Comparison of ENCODE assay signal across 23 cellular contexts in genomic region chr7:152649220-152649619, GRCh38. TPM values are rescaled to one million over a fixed set of nuclear protein-coding genes. Genes with fewer than 3 reads are reported as not detected.
DNase-seq lines count a peak whose midpoint lies in the region; ATAC-seq, FAIRE-seq and TF ChIP-seq lines count a peak whose summit lies in the region.
"Had no signal": no experiment of that assay in that cellular context is flagged by ENCODE, and none has a peak within 500 bp of the region (broad histone marks: within the 10 kb centered on the region; RNA-seq: fewer than 3 reads in every experiment).

No MANE protein-coding gene starts in this region.

- intact Hi-C loops in MCF 10A (cut with micrococcal nuclease) (no loop called here), mammary epithelial cell (cut with micrococcal nuclease) (no loop called here), K562 (cut with micrococcal nuclease) (no loop called here)

- H3K4me1 Mint-ChIP-seq in MCF 10A (ENCODE audit: insufficient read depth, unreplicated experiment): no peaks in the 10 kb centered on the region
- H3K4me1 Mint-ChIP-seq in progenitor cell of endocrine pancreas (ENCODE audit: low read depth): no peaks in the 10 kb centered on the region
- H3K4me1 Mint-ChIP-seq: CD4-positive, alpha-beta memory T cell; CD8-positive, alpha-beta memory T cell had no signal

- no peak overlapping the region for H3K4me3 ChIP-seq in mammary epithelial cell (replicated peaks in 1 of 3; ENCODE audit: insufficient read depth in 1 of 3, low read depth in 2 of 3, low read length in 3 of 3)
- no peak overlapping the region for H3K4me3 ChIP-seq in A549
- H3K4me3 ChIP-seq in K562: no peak overlapping the region
- H3K4me3 ChIP-seq: BLaER1 had no signal

- no peak overlapping the region for H2AFZ ChIP-seq in mammary epithelial cell (ENCODE audit: low read depth, low read length)
- H2AFZ ChIP-seq in K562 (ENCODE audit: low read depth, low read length): no peak overlapping the region

- DNase-seq in MCF 10A (ENCODE audit: unreplicated experiment) (no peak), mammary epithelial cell (no peak), A549 (ENCODE audit: low read depth in 1 of 2, low spot score in 1 of 2) (no peak), K562 (ENCODE audit: extremely low read depth in 1 of 4, low spot score in 3 of 4) (no peak), progenitor cell of endocrine pancreas (ENCODE audit: low spot score, unreplicated experiment) (no peak), HEK293T (ENCODE audit: extremely low spot score) (no peak), COLO829 (ENCODE audit: low spot score) (no peak)
- DNase-seq: ACHN; BE2C; C1 segment of cervical spinal cord; Caco-2; Calu3; CD4-positive, alpha-beta memory T cell; CD4-positive, CD25-positive, alpha-beta regulatory T cell; CD8-positive, alpha-beta memory T cell; DMS79 treated with DMSO at 0.1 percent for 48 hours; GF-D8 had no signal

- H3K36me3 ChIP-seq in mammary epithelial cell (ENCODE audit: insufficient read depth, low read length): peaks cover 9% of the 10 kb centered on the region
- peaks cover 77% of the 10 kb centered on the region for H3K36me3 ChIP-seq in K562 (ENCODE audit: control insufficient read depth, insufficient read depth, low read length)

- BruUV-seq in MCF 10A (replicated peaks; lab: Mats Ljungman, UMichigan) (no TSS peak), mammary epithelial cell (replicated peaks; lab: Mats Ljungman, UMichigan) (no TSS peak), K562 (replicated peaks; lab: Mats Ljungman, UMichigan) (no TSS peak)

- H3K9ac ChIP-seq in mammary epithelial cell (ENCODE audit: insufficient read depth, low read length): no peak overlapping the region
- H3K9ac ChIP-seq in K562 (ENCODE audit: insufficient read depth in 1 of 2, low read depth in 2 of 2, low read length in 2 of 2): no peak overlapping the region
- H3K9ac ChIP-seq: BLaER1 had no signal

- TF ChIP-seq CTCF in MCF 10A (IDR thresholded peaks at IDR 0.05; ENCODE audit: unreplicated experiment): no peak
- TF ChIP-seq CTCF in mammary epithelial cell (conservative IDR thresholded peaks at IDR 0.05 in 1 of 2, IDR thresholded peaks at IDR 0.05 in 1 of 2; ENCODE audit: extremely low read depth in 1 of 2, insufficient read depth in 1 of 2, low read depth in 1 of 2, low read length in 2 of 2): no peak
- TF ChIP-seq CTCF in A549 (IDR thresholded peaks at IDR 0.05): no peak
- no peak for TF ChIP-seq CTCF in K562 (IDR thresholded peaks at IDR 0.05 in 2 of 3, conservative IDR thresholded peaks at IDR 0.05 in 1 of 3; ENCODE audit: insufficient read depth in 2 of 3, low read depth in 1 of 3, low read length in 3 of 3)
- TF ChIP-seq CTCF in progenitor cell of endocrine pancreas (IDR thresholded peaks at IDR 0.05; ENCODE audit: unreplicated experiment): no peak

- dilution Hi-C loops in mammary epithelial cell (cut with HindIII; ENCODE audit: low sequenced_read_pairs): no loop called here

- H3K27me3 Mint-ChIP-seq in MCF 10A (ENCODE audit: insufficient read depth, unreplicated experiment): no peaks in the 10 kb centered on the region
- no peaks in the 10 kb centered on the region for H3K27me3 Mint-ChIP-seq in progenitor cell of endocrine pancreas
- H3K27me3 Mint-ChIP-seq: CD4-positive, alpha-beta memory T cell; CD4-positive, CD25-positive, alpha-beta regulatory T cell; CD8-positive, alpha-beta memory T cell had no signal

- 100% methylated on average over 2 of the region's 2 CpGs for WGBS in mammary epithelial cell (ENCODE audit: low coverage, missing lambda C conversion rate)
- 91% methylated on average over 2 of the region's 2 CpGs for WGBS in A549 (ENCODE audit: missing lambda C conversion rate)
- 93% methylated on average over 2 of the region's 2 CpGs for WGBS in K562 (ENCODE audit: insufficient coverage, low coverage, missing lambda C conversion rate)

- H3K79me2 ChIP-seq in mammary epithelial cell (ENCODE audit: insufficient read depth, low read length): peaks cover 14% of the 10 kb centered on the region
- H3K79me2 ChIP-seq in K562 (ENCODE audit: control insufficient read depth, insufficient read depth, low read length): peaks cover 26% of the 10 kb centered on the region; the same call in 2 of the 3 replicates

- H3K36me3 Mint-ChIP-seq in MCF 10A (ENCODE audit: insufficient read depth, unreplicated experiment) (peaks cover 36% of the 10 kb centered on the region), progenitor cell of endocrine pancreas (ENCODE audit: insufficient read depth) (peaks cover 14% of the 10 kb centered on the region)

- no peak for TF ChIP-seq RAD21 in A549 (conservative IDR thresholded peaks at IDR 0.05 in 1 of 2, IDR thresholded peaks at IDR 0.05 in 1 of 2)
- TF ChIP-seq RAD21 in K562 (CRISPR knock-in tag; conservative IDR thresholded peaks at IDR 0.05 in 1 of 2, IDR thresholded peaks at IDR 0.05 in 1 of 2): no peak

- H3K4me3 Mint-ChIP-seq in MCF 10A (ENCODE audit: unreplicated experiment): no peak overlapping the region
- no peak overlapping the region for H3K4me3 Mint-ChIP-seq in progenitor cell of endocrine pancreas (ENCODE audit: low read depth)
- H3K4me3 Mint-ChIP-seq: CD14-positive monocyte; CD4-positive, alpha-beta memory T cell; CD4-positive, CD25-positive, alpha-beta regulatory T cell; CD8-positive, alpha-beta memory T cell had no signal

- H3K9me3 ChIP-seq in mammary epithelial cell (replicated peaks; ENCODE audit: insufficient read depth, low read length) (no peaks in the 10 kb centered on the region), A549 (0 out of 3 replicates have a peak, but pooled peaks cover 3% of the 10 kb centered on the region), K562 (replicated peaks; ENCODE audit: control insufficient read depth, insufficient read depth, low read depth, low read length) (peaks cover 23% of the 10 kb centered on the region)
- H3K9me3 ChIP-seq: Caco-2 had no signal

- H3K9me3 Mint-ChIP-seq in MCF 10A (ENCODE audit: unreplicated experiment) (peaks cover 7% of the 10 kb centered on the region), progenitor cell of endocrine pancreas (ENCODE audit: low read depth) (peaks cover 7% of the 10 kb centered on the region)

- H3K4me1 ChIP-seq in mammary epithelial cell (ENCODE audit: insufficient read depth, low read length) (no peaks in the 10 kb centered on the region), A549 (no peaks in the 10 kb centered on the region), K562 (replicated peaks in 1 of 2; ENCODE audit: control insufficient read depth in 2 of 2, insufficient read depth in 2 of 2, low read length in 2 of 2) (no peaks in the 10 kb centered on the region)
- H3K4me1 ChIP-seq: BE2C, Caco-2 had no signal

- ATAC-seq in A549 (no peak), K562 (no peak)

- no peak for FAIRE-seq in A549 (lab: Jason Lieb, UNC)
- no peak for FAIRE-seq in K562 (lab: Jason Lieb, UNC)
- FAIRE-seq: D721Med, G401.6, GM12891 had no signal

- H3K27ac Mint-ChIP-seq in MCF 10A (ENCODE audit: low read depth, unreplicated experiment): peak overlapping the region; percentile 23
- peak overlapping the region; percentile 56 for H3K27ac Mint-ChIP-seq in progenitor cell of endocrine pancreas
- H3K27ac Mint-ChIP-seq: CD14-positive monocyte; CD4-positive, alpha-beta memory T cell; CD4-positive, CD25-positive, alpha-beta regulatory T cell; CD8-positive, alpha-beta memory T cell had no signal

- in situ Hi-C loops in mammary epithelial cell (cut with MboI; ENCODE audit: low sequenced_read_pairs in 2 of 2) (no loop called here), K562 (cut with MboI) (no loop called here)

- TF ChIP-seq POLR2A in A549 (IDR thresholded peaks at IDR 0.05; ENCODE audit: low read length) (no peak), K562 (conservative IDR thresholded peaks at IDR 0.05) (no peak)

- CTCF ChIA-PET in MCF 10A (lab: Yijun Ruan, JAX) (interaction anchor here (0.6 kb wide), 1 partner anchor 113 kb away, joined by 3 read pairs; no protein-coding TSS in a partner anchor), mammary epithelial cell (lab: Charles Lee; ENCODE audit: low non-redundant PET) (no interaction called here), A549 (lab: Yijun Ruan, JAX) (no interaction called here), K562 (lab: Yijun Ruan, JAX; ENCODE audit: low intra/inter-chr PET ratio) (no interaction called here), HEK293T (lab: Yijun Ruan, JAX) (no interaction called here)

- H4K20me1 ChIP-seq in mammary epithelial cell (ENCODE audit: insufficient read depth, low read length): no peaks in the 10 kb centered on the region
- no peaks in the 10 kb centered on the region for H4K20me1 ChIP-seq in K562 (replicated peaks; ENCODE audit: control insufficient read depth, insufficient read depth, low read length)
- H4K20me1 ChIP-seq: BLaER1 had no signal

- H3K4me2 ChIP-seq in mammary epithelial cell (ENCODE audit: insufficient read depth, low read depth, low read length) (no peak overlapping the region), A549 (no peak overlapping the region), K562 (ENCODE audit: insufficient read depth, low read length) (no peak overlapping the region)
- H3K4me2 ChIP-seq: BLaER1 had no signal

- H3K9me1 ChIP-seq in K562 (ENCODE audit: control insufficient read depth, insufficient read depth, low read length): no peaks in the 10 kb centered on the region

- H3K27me3 ChIP-seq in mammary epithelial cell (ENCODE audit: insufficient read depth, low read length): no peaks in the 10 kb centered on the region
- H3K27me3 ChIP-seq in K562 (ENCODE audit: control insufficient read depth in 2 of 2, insufficient read depth in 2 of 2, low read length in 2 of 2): no peaks in the 10 kb centered on the region
- H3K27me3 ChIP-seq: BE2C, BLaER1 had no signal

- H3K27ac ChIP-seq in mammary epithelial cell (ENCODE audit: insufficient read depth, low read depth, low read length): no peak overlapping the region
- no peak overlapping the region for H3K27ac ChIP-seq in A549
- H3K27ac ChIP-seq in K562 (ENCODE audit: extremely low read depth, low read depth, low read length): no peak overlapping the region
- H3K27ac ChIP-seq: 22Rv1, BLaER1 had no signal

- no peak for TF ChIP-seq EP300 in A549 (IDR thresholded peaks at IDR 0.05)
- TF ChIP-seq EP300 in K562 (IDR thresholded peaks at IDR 0.05; ENCODE audit: low read length): no peak

- POLR2A ChIA-PET in MCF 10A (lab: Yijun Ruan, JAX) (no interaction called here), A549 (lab: Yijun Ruan, JAX) (no interaction called here), K562 (lab: Yijun Ruan, JAX) (interaction anchor here (1.1 kb wide), 1 partner anchor 10 kb away, joined by 4 read pairs; no protein-coding TSS in a partner anchor), HEK293T (lab: Yijun Ruan, JAX) (no interaction called here)

RNA-seq across cellular contexts. Expression of gene XRCC2, which starts 26.7 kb away (rescaled TPM):
- 4.1 and 5.2 TPM in 2 replicates for total RNA-seq in MCF 10A (2022)
- 1 to 10 TPM; 1.2 to 7.6 TPM for total RNA-seq in mammary epithelial cell
- polyA plus RNA-seq in mammary epithelial cell: 3.7 TPM
- 7.4 TPM for polyA minus RNA-seq in mammary epithelial cell
- 10.1 and 13.1 TPM in 2 replicates for polyA plus RNA-seq in A549 (2011; rRNA removed)
- 5.0 and 5.1 TPM in 2 replicates for polyA plus RNA-seq in A549 (2012; cell fraction: cytosol; rRNA removed)
- polyA plus RNA-seq in A549 (2012; cell fraction: nucleus; rRNA removed): 7.1 and 8.9 TPM in 2 replicates
- 12.2 to 14.3 TPM (median 12.3 TPM) in 3 replicates for polyA plus RNA-seq in A549 (2017; fragmentation: RNase III; extraction: RNeasy Plus Mini Kit Qiagen cat#74134 plus additional on column Dnase treatment)
- 4.1 and 4.4 TPM in 2 replicates for polyA minus RNA-seq in A549 (2011; rRNA and poly(A)+ RNA removed)
- total RNA-seq in K562 (2011; cell fraction: chromatin; rRNA removed; ENCODE audit: low replicate concordance): 29.4 and 103 TPM in 2 replicates
- total RNA-seq in K562 (2011; cell fraction: nucleolus; rRNA removed): 20.0 and 29.2 TPM in 2 replicates
- total RNA-seq in K562 (2011; cell fraction: nucleoplasm; rRNA removed): 43.2 and 46.0 TPM in 2 replicates
- 35.1 and 38.1 TPM in 2 replicates for total RNA-seq in K562 (2014; rRNA removed)
- 58.0 and 62.1 TPM in 2 replicates for total RNA-seq in K562 (2014; rRNA removed; fragmentation: Illumina TruSeq; extraction: Trizol)
- total RNA-seq in K562 (2015; rRNA removed; fragmentation: Illumina TruSeq; extraction: Trizol): 46.5 and 52.0 TPM in 2 replicates
- 36.8 and 37.6 TPM in 2 replicates for total RNA-seq in K562 (2021)
- 27.8 and 39.8 TPM in 2 replicates for polyA plus RNA-seq in K562 (2011; rRNA removed)
- 12.6 and 14.0 TPM in 2 replicates for polyA plus RNA-seq in K562 (2011; cell fraction: cytosol; rRNA removed)
- 39.3 and 59.9 TPM in 2 replicates for polyA plus RNA-seq in K562 (2011; cell fraction: nucleus; rRNA removed)
- 21.2 and 21.9 TPM in 2 replicates for polyA plus RNA-seq in K562 (2012)
- 47.4 and 55.9 TPM in 2 replicates for polyA plus RNA-seq in K562 (2014; fragmentation: Illumina TruSeq; extraction: Trizol)
- polyA plus RNA-seq in K562 (2014; fragmentation: Nextera tagmentation; extraction: Ambion mirVana): 10 to 100 TPM; 16.2 to 22.4 TPM
- 46.1 and 51.9 TPM in 2 replicates for polyA plus RNA-seq in K562 (2014; rRNA removed)
- polyA minus RNA-seq in K562 (2011; rRNA and poly(A)+ RNA removed): 36.0 and 43.9 TPM in 2 replicates
- polyA minus RNA-seq in K562 (2011; cell fraction: cytosol; rRNA and poly(A)+ RNA removed): 9.5 and 15.1 TPM in 2 replicates
- 25.3 and 28.5 TPM in 2 replicates for polyA minus RNA-seq in K562 (2011; cell fraction: nucleus; rRNA and poly(A)+ RNA removed)
- total RNA-seq in progenitor cell of endocrine pancreas: 12.2 and 13.8 TPM in 2 replicates
